1 cellular context compared by ENCODE assay signal in the genomic region with DNA sequence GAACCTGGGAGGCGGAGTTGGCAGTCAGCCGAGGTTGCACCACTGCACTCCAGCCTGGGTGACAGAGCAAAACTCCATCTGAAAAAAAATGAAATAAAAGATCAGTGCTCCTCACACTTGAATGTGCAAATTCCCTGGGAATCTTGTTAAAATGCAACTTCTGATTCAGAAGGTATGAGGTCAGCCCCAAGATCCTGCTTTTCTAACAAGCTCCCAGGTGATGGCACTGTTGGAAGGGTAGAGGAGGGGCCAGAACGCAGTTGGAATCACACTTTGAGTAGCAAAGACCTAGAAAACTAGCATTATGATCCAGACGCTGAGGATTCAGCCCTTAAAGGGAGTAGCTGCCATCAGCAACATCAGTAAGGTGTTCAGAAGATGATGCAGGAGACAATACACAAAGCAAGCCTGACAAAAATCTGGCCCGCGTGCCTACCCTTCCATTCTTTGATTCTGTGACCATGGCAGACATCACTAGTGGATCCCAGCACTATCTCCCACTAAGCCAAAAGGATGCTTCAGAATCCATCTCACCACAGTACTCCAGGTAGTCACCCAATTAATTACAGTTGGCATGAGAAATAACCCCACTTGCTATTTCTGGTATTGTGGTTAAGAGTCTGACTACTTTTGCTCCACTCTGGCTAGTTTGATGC.
TF ChIP-seq lines count a peak whose summit lies in the region.

No MANE protein-coding gene starts in this region.

TF ChIP-seq in K562, 482 proteins besides CTCF, POLR2A, EP300 and RAD21 (continued from another document):
- TF ChIP-seq, protein P1, sequence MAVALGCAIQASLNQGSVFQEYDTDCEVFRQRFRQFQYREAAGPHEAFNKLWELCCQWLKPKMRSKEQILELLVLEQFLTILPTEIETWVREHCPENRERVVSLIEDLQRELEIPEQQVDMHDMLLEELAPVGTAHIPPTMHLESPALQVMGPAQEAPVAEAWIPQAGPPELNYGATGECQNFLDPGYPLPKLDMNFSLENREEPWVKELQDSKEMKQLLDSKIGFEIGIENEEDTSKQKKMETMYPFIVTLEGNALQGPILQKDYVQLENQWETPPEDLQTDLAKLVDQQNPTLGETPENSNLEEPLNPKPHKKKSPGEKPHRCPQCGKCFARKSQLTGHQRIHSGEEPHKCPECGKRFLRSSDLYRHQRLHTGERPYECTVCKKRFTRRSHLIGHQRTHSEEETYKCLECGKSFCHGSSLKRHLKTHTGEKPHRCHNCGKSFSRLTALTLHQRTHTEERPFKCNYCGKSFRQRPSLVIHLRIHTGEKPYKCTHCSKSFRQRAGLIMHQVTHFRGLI (CRISPR knock-in tag; IDR thresholded peaks at IDR 0.05) = no peak
- TF ChIP-seq DDX20 (tag; IDR thresholded peaks at IDR 0.05; ENCODE audit: low read depth) = no peak
- no peak for TF ChIP-seq CREB1 (IDR thresholded peaks at IDR 0.05)
- TF ChIP-seq CREB1 (CRISPR knock-in tag; IDR thresholded peaks at IDR 0.05) = no peak
- no peak for TF ChIP-seq ZNF79 (CRISPR knock-in tag; IDR thresholded peaks at IDR 0.05; ENCODE audit: low read depth)
- TF ChIP-seq RNF2 (IDR thresholded peaks at IDR 0.05) = no peak
